Comparison of ENCODE assay signal across 20 cellular contexts in genomic region chr14:69270097-69270496, GRCh38. TPM values are rescaled to one million over a fixed set of nuclear protein-coding genes. Genes with fewer than 3 reads are reported as not detected.
A peak's percentile ranks its signal among the peaks of the same experiment; 100 is the strongest.
DNase-seq lines count a peak whose midpoint lies in the region; ATAC-seq and TF ChIP-seq lines count a peak whose summit lies in the region.
"Had no signal": no experiment of that assay in that cellular context is flagged by ENCODE, and none has a peak within 500 bp of the region (broad histone marks: within the 10 kb centered on the region; RNA-seq: fewer than 3 reads in every experiment).

No MANE protein-coding gene starts in this region.

- H3K9me2 ChIP-seq in GM23338 (ENCODE audit: insufficient read depth) = no peaks in the 10 kb centered on the region

- peak overlapping the region in 1 of 2 experiments; percentile 38 for H3K14ac ChIP-seq in mesenchymal stem cell (ENCODE audit: low read length in 2 of 2)

- no peak overlapping the region for H2BK15ac ChIP-seq in mesenchymal stem cell (ENCODE audit: low read depth, poor library complexity, severe bottlenecking)

- H2BK5ac ChIP-seq in mesenchymal stem cell (ENCODE audit: low read depth, low read length, poor library complexity, severe bottlenecking) = no peak overlapping the region

- no peak overlapping the region for H3K4me3 ChIP-seq in left ventricle myocardium inferior
- no peak overlapping the region for H3K4me3 ChIP-seq in GM23338
- H3K4me3 ChIP-seq in mesenchymal stem cell (ENCODE audit: insufficient read depth in 1 of 2, low read depth in 1 of 2, low read length in 2 of 2) = no peak overlapping the region
- H3K4me3 ChIP-seq in osteoblast (ENCODE audit: insufficient read depth, low read length) = no peak overlapping the region
- H3K4me3 ChIP-seq: A549; BLaER1 treated with 17β-estradiol and CSF1 and Interleukin-3, amounts not matched to agents 10 nM and 100 nM had no signal

- H3K79me1 ChIP-seq in mesenchymal stem cell (replicated peaks; ENCODE audit: low read length, poor library complexity, severe bottlenecking) = no peaks in the 10 kb centered on the region

- H3K4ac ChIP-seq in mesenchymal stem cell (ENCODE audit: low read depth in 1 of 2, low read length in 2 of 2) = no peak overlapping the region

- H3K9ac ChIP-seq in mesenchymal stem cell (ENCODE audit: low read length) = no peak overlapping the region
- H3K9ac ChIP-seq: BLaER1 treated with 17β-estradiol and CSF1 and Interleukin-3, amounts not matched to agents 10 nM and 100 nM had no signal

- H3K18ac ChIP-seq in mesenchymal stem cell (ENCODE audit: low read depth in 1 of 2, low read length in 2 of 2) = no peak overlapping the region

- TF ChIP-seq CTCF in left ventricle myocardium inferior (IDR thresholded peaks at IDR 0.05; ENCODE audit: borderline replicate concordance) (no peak), GM23338 (conservative IDR thresholded peaks at IDR 0.05; ENCODE audit: low read depth in 2 of 2) (no peak), osteoblast (IDR thresholded peaks at IDR 0.05; ENCODE audit: extremely low read depth, low read depth, low read length) (no peak)

- intact Hi-C loops in left ventricle myocardium inferior (cut with micrococcal nuclease) (no loop called here), left cardiac atrium (cut with DNase I) (no loop called here)

- H3K4me2 ChIP-seq in GM23338 (no peak overlapping the region), mesenchymal stem cell (ENCODE audit: low read length, poor library complexity, severe bottlenecking) (no peak overlapping the region), osteoblast (ENCODE audit: insufficient read depth, low read length) (no peak overlapping the region)
- H3K4me2 ChIP-seq: A549; BLaER1 treated with 17β-estradiol and CSF1 and Interleukin-3, amounts not matched to agents 10 nM and 100 nM had no signal

- no peak overlapping the region for H4K8ac ChIP-seq in mesenchymal stem cell (ENCODE audit: low read length)

- no peak overlapping the region for H2BK12ac ChIP-seq in mesenchymal stem cell (ENCODE audit: low read length in 2 of 2)

- peaks cover 100% of the 10 kb centered on the region for H3K4me1 ChIP-seq in left ventricle myocardium inferior
- H3K4me1 ChIP-seq in GM23338 (ENCODE audit: insufficient read depth) = no peaks in the 10 kb centered on the region
- peaks cover 5% of the 10 kb centered on the region for H3K4me1 ChIP-seq in mesenchymal stem cell (ENCODE audit: control insufficient read depth, insufficient read depth, low read depth, low read length)
- peaks cover 24% of the 10 kb centered on the region for H3K4me1 ChIP-seq in osteoblast (ENCODE audit: insufficient read depth, low read length)
- H3K4me1 ChIP-seq: A549; BLaER1 treated with 17β-estradiol and CSF1 and Interleukin-3, amounts not matched to agents 10 nM and 100 nM; Caco-2 had no signal

- H3K9me3 ChIP-seq in left ventricle myocardium inferior (replicated peaks) = no peaks in the 10 kb centered on the region
- H3K9me3 ChIP-seq in mesenchymal stem cell (ENCODE audit: control insufficient read depth, low read length) = no peaks in the 10 kb centered on the region
- no peaks in the 10 kb centered on the region for H3K9me3 ChIP-seq in osteoblast (ENCODE audit: low read depth, low read length)
- H3K9me3 ChIP-seq: A549; BLaER1 treated with 17β-estradiol and CSF1 and Interleukin-3, amounts not matched to agents 10 nM and 100 nM; Caco-2 had no signal

- 90% methylated on average over 9 of the region's 10 CpGs for WGBS in mesenchymal stem cell

- H3K9me3 Mint-ChIP-seq in GM23338 = no peaks in the 10 kb centered on the region
- H3K9me3 Mint-ChIP-seq: CD4-positive, alpha-beta T cell; CD8-positive, alpha-beta T cell had no signal

- H3K23ac ChIP-seq in mesenchymal stem cell (ENCODE audit: low read length in 2 of 2) = peak overlapping the region in 1 of 2 experiments; percentile 36

- no peaks in the 10 kb centered on the region for H3K36me3 ChIP-seq in left ventricle myocardium inferior
- H3K36me3 ChIP-seq in GM23338 (ENCODE audit: insufficient read depth) = no peaks in the 10 kb centered on the region
- H3K36me3 ChIP-seq in mesenchymal stem cell (ENCODE audit: control insufficient read depth in 1 of 2, insufficient read depth in 2 of 2, low read depth in 1 of 2, low read length in 2 of 2) = no peaks in the 10 kb centered on the region
- H3K36me3 ChIP-seq in osteoblast (ENCODE audit: insufficient read depth, low read length) = no peaks in the 10 kb centered on the region
- H3K36me3 ChIP-seq: BLaER1 treated with 17β-estradiol and CSF1 and Interleukin-3, amounts not matched to agents 10 nM and 100 nM had no signal

- no peaks in the 10 kb centered on the region for H3K36me3 Mint-ChIP-seq in GM23338 (ENCODE audit: low read depth)
- H3K36me3 Mint-ChIP-seq: CD8-positive, alpha-beta T cell had no signal

- H4K20me1 ChIP-seq in GM23338 (replicated peaks; ENCODE audit: insufficient read depth) = no peaks in the 10 kb centered on the region
- no peaks in the 10 kb centered on the region for H4K20me1 ChIP-seq in osteoblast (ENCODE audit: insufficient read depth, low read length)
- H4K20me1 ChIP-seq: BLaER1 treated with 17β-estradiol and CSF1 and Interleukin-3, amounts not matched to agents 10 nM and 100 nM had no signal

- H3K27ac ChIP-seq in left ventricle myocardium inferior (replicated peaks) = peak overlapping the region; percentile 75
- no peak overlapping the region for H3K27ac ChIP-seq in GM23338 (ENCODE audit: low read depth)
- no peak overlapping the region for H3K27ac ChIP-seq in mesenchymal stem cell (ENCODE audit: low read length, poor library complexity, severe bottlenecking)
- no peak overlapping the region for H3K27ac ChIP-seq in osteoblast (ENCODE audit: low read depth, low read length)
- H3K27ac ChIP-seq: 22Rv1; A549; BLaER1 treated with 17β-estradiol and CSF1 and Interleukin-3, amounts not matched to agents 10 nM and 100 nM; C4-2B had no signal

- peaks cover 4% of the 10 kb centered on the region for H3K4me1 Mint-ChIP-seq in GM23338
- H3K4me1 Mint-ChIP-seq: B cell had no signal

- no peaks in the 10 kb centered on the region for H3F3A ChIP-seq in GM23338 (replicated peaks; ENCODE audit: low read depth)

- H2BK120ac ChIP-seq in mesenchymal stem cell (ENCODE audit: low read depth, low read length) = no peak overlapping the region

- ATAC-seq in left cardiac atrium = no peak
- ATAC-seq in GM23338 = peak; percentile 31
- ATAC-seq: CD8-positive, alpha-beta T cell had no signal

- H2AFZ ChIP-seq in GM23338 (no peak overlapping the region), mesenchymal stem cell (ENCODE audit: low read depth, low read length) (no peak overlapping the region), osteoblast (ENCODE audit: low read length) (no peak overlapping the region)

- H3K27ac Mint-ChIP-seq in GM23338 = no peak overlapping the region
- H3K27ac Mint-ChIP-seq: B cell; CD4-positive, alpha-beta T cell; CD8-positive, alpha-beta T cell had no signal

- H3K27me3 Mint-ChIP-seq in GM23338 (ENCODE audit: insufficient read depth, low read depth, poor library complexity) = peaks cover 1% of the 10 kb centered on the region

- peak overlapping the region; percentile 19 for H4K91ac ChIP-seq in mesenchymal stem cell (ENCODE audit: low read length)

- peak; percentile 42 for DNase-seq in activated effector memory CD4-positive, alpha-beta T cell treated with anti-CD3 and anti-CD28 coated beads, Interleukin-2, amount 50 U/mL, for 16 hours
- DNase-seq in activated effector memory CD4-positive, alpha-beta T cell treated with Interleukin-2 at 50 U/mL for 16 hours = no peak
- no peak for DNase-seq in left ventricle myocardium inferior
- no peak for DNase-seq in left cardiac atrium
- DNase-seq in GM23338 (ENCODE audit: low spot score) = no peak
- DNase-seq in mesenchymal stem cell = no peak
- DNase-seq in osteoblast (ENCODE audit: insufficient read length, low spot score, missing footprints) = no peak
- no peak for DNase-seq in cerebellum (ENCODE audit: low spot score)
- DNase-seq: AML-193; Caco-2; Calu3; CD4-positive, alpha-beta T cell; CD8-positive, alpha-beta T cell; DMS79 treated with DMSO at 0.1 percent for 48 hours; GF-D8 had no signal

- no peak overlapping the region for H2AK5ac ChIP-seq in mesenchymal stem cell (ENCODE audit: low read length, severe bottlenecking)

- no peaks in the 10 kb centered on the region for H3K27me3 ChIP-seq in left ventricle myocardium inferior (ENCODE audit: low read depth)
- H3K27me3 ChIP-seq in GM23338 (ENCODE audit: insufficient read depth) = no peaks in the 10 kb centered on the region
- peaks cover 0 to 34% of the 10 kb centered on the region in 2 experiments for H3K27me3 ChIP-seq in mesenchymal stem cell (ENCODE audit: control insufficient read depth in 1 of 2, insufficient read depth in 1 of 2, low read length in 2 of 2)
- H3K27me3 ChIP-seq in osteoblast (ENCODE audit: insufficient read depth, low read length) = peaks cover 2% of the 10 kb centered on the region

- H3K4me3 Mint-ChIP-seq in GM23338 = no peak overlapping the region
- H3K4me3 Mint-ChIP-seq: B cell; CD4-positive, alpha-beta T cell; CD8-positive, alpha-beta T cell had no signal

- H3K79me2 ChIP-seq in GM23338 (replicated peaks; ENCODE audit: insufficient read depth) = no peaks in the 10 kb centered on the region
- no peaks in the 10 kb centered on the region for H3K79me2 ChIP-seq in osteoblast (ENCODE audit: insufficient read depth, low read length)

TF ChIP-seq in GM23338, 12 proteins besides CTCF, POLR2A, EP300 and RAD21:
- TF ChIP-seq EZH2 (IDR thresholded peaks at IDR 0.05; ENCODE audit: low read depth, unreplicated experiment) (no peak), ZNF114 (CRISPR knock-in tag; IDR thresholded peaks at IDR 0.05) (no peak)

RNA-seq across cellular contexts. Expression of gene GALNT16, which starts 10.1 kb away (rescaled TPM):
- total RNA-seq in left ventricle myocardium inferior (70.5 TPM), left cardiac atrium (10 to 100 TPM; 28.8 to 50.0 TPM), osteoblast (4.0 and 4.1 TPM in 2 replicates), cerebellum (9.3 TPM)
- total RNA-seq in GM23338 (2014; rRNA removed; shearing (Covaris generic)) = 2.9 and 5.3 TPM in 2 replicates
- 0.90 and 1.5 TPM in 2 replicates for polyA plus RNA-seq in GM23338 (2016; fragmentation: Nextera tagmentation; extraction: Ambion mirVana)
- polyA plus RNA-seq in mesenchymal stem cell (2013, experiment 1 of 2) = 5.4 TPM
- polyA plus RNA-seq in mesenchymal stem cell (2013, experiment 2 of 2) = 4.2 TPM
- total RNA-seq: CD4-positive, alpha-beta T cell had no signal
